In genomic region chr4:88219099-88219498, GRCh38 we compare ENCODE assay signal across 8 cellular contexts.
A peak's percentile ranks its signal among the peaks of the same experiment; 100 is the strongest.
DNase-seq lines count a peak whose midpoint lies in the region; ATAC-seq and TF ChIP-seq lines count a peak whose summit lies in the region.

No MANE protein-coding gene starts in this region.

- peak; percentile 74 for ATAC-seq in GM23338

- no peaks in the 10 kb centered on the region for H3K27me3 Mint-ChIP-seq in GM23338 (ENCODE audit: insufficient read depth, low read depth, poor library complexity)

- no peak overlapping the region for H3K4me3 Mint-ChIP-seq in GM23338

- no peaks in the 10 kb centered on the region for H3K79me2 ChIP-seq in GM23338 (replicated peaks; ENCODE audit: insufficient read depth)
- H3K79me2 ChIP-seq in SU-DHL-6 (ENCODE audit: insufficient read depth, low read length): no peaks in the 10 kb centered on the region
- H3K79me2 ChIP-seq in osteoblast (ENCODE audit: insufficient read depth, low read length): no peaks in the 10 kb centered on the region

- H3K9me2 ChIP-seq in GM23338 (ENCODE audit: insufficient read depth): no peaks in the 10 kb centered on the region
- H3K9me2 ChIP-seq in SU-DHL-6 (replicated peaks; ENCODE audit: insufficient read depth, low read length): no peaks in the 10 kb centered on the region

- H3F3A ChIP-seq in GM23338 (replicated peaks; ENCODE audit: low read depth): no peaks in the 10 kb centered on the region
- no peaks in the 10 kb centered on the region for H3F3A ChIP-seq in SU-DHL-6 (ENCODE audit: insufficient read depth)

- H3K4me2 ChIP-seq in GM23338 (no peak overlapping the region), SU-DHL-6 (ENCODE audit: low read depth, low read length, poor library complexity, severe bottlenecking) (no peak overlapping the region), osteoblast (ENCODE audit: insufficient read depth, low read length) (peak overlapping the region; percentile 32)

- H3K27ac Mint-ChIP-seq in GM23338: no peak overlapping the region

- H4K20me1 ChIP-seq in GM23338 (replicated peaks; ENCODE audit: insufficient read depth) (no peaks in the 10 kb centered on the region), SU-DHL-6 (ENCODE audit: low read depth, low read length) (no peaks in the 10 kb centered on the region), osteoblast (ENCODE audit: insufficient read depth, low read length) (no peaks in the 10 kb centered on the region)

- H3K4me3 ChIP-seq in GM23338: no peak overlapping the region
- no peak overlapping the region for H3K4me3 ChIP-seq in SU-DHL-6 (ENCODE audit: insufficient read depth, low read length, poor library complexity, severe bottlenecking)
- H3K4me3 ChIP-seq in fibroblast of the aortic adventitia (ENCODE audit: low read depth, low read length): no peak overlapping the region
- no peak overlapping the region for H3K4me3 ChIP-seq in osteoblast (ENCODE audit: insufficient read depth, low read length)

- TF ChIP-seq CTCF in GM23338 (conservative IDR thresholded peaks at IDR 0.05; ENCODE audit: low read depth in 2 of 2): peak; percentile 71 to 87
- peak; percentile 18 for TF ChIP-seq CTCF in SU-DHL-6 (IDR thresholded peaks at IDR 0.05; ENCODE audit: insufficient read depth, low read length, poor library complexity, severe bottlenecking)
- peak; percentile 60 for TF ChIP-seq CTCF in fibroblast of the aortic adventitia (IDR thresholded peaks at IDR 0.05; ENCODE audit: insufficient read depth, low read length)
- peak; percentile 59 for TF ChIP-seq CTCF in osteoblast (IDR thresholded peaks at IDR 0.05; ENCODE audit: extremely low read depth, low read depth, low read length)

- peaks cover 3% of the 10 kb centered on the region; the same call in 2 of the 3 replicates for H3K9me3 Mint-ChIP-seq in GM23338

- no peaks in the 10 kb centered on the region for H3K36me3 ChIP-seq in GM23338 (ENCODE audit: insufficient read depth)
- H3K36me3 ChIP-seq in SU-DHL-6 (ENCODE audit: low read length): no peaks in the 10 kb centered on the region
- no peaks in the 10 kb centered on the region for H3K36me3 ChIP-seq in osteoblast (ENCODE audit: insufficient read depth, low read length)

- H2AFZ ChIP-seq in GM23338 (no peak overlapping the region), SU-DHL-6 (ENCODE audit: low read depth, low read length, severe bottlenecking) (no peak overlapping the region), osteoblast (ENCODE audit: low read length) (peak overlapping the region; percentile 25)

- no peaks in the 10 kb centered on the region; the same call in 1 of the 3 replicates for H3K4me1 Mint-ChIP-seq in GM23338

- H3K27ac ChIP-seq in GM23338 (ENCODE audit: low read depth) (no peak overlapping the region), SU-DHL-6 (ENCODE audit: low read depth, low read length) (no peak overlapping the region), osteoblast (ENCODE audit: low read depth, low read length) (no peak overlapping the region)

- no peaks in the 10 kb centered on the region for H3K27me3 ChIP-seq in GM23338 (ENCODE audit: insufficient read depth)
- H3K27me3 ChIP-seq in SU-DHL-6 (ENCODE audit: low read length): no peaks in the 10 kb centered on the region
- no peaks in the 10 kb centered on the region for H3K27me3 ChIP-seq in osteoblast (ENCODE audit: insufficient read depth, low read length)

- H3K9me3 ChIP-seq in SU-DHL-6 (ENCODE audit: insufficient read depth, low read length) (no peaks in the 10 kb centered on the region), osteoblast (ENCODE audit: low read depth, low read length) (no peaks in the 10 kb centered on the region)

- H3K4me1 ChIP-seq in GM23338 (ENCODE audit: insufficient read depth) (no peaks in the 10 kb centered on the region), osteoblast (ENCODE audit: insufficient read depth, low read length) (peaks cover 2% of the 10 kb centered on the region)

- DNase-seq in EL (peak; percentile 52), GM23338 (ENCODE audit: low spot score) (peak; percentile 76), NCI-H1105 (lab: John Stamatoyannopoulos, UW) (peak; percentile 6), fibroblast of the aortic adventitia (ENCODE audit: low read depth) (peak; percentile 79), osteoblast (ENCODE audit: insufficient read length, low spot score, missing footprints) (peak; percentile 80), NCI-H1930 (lab: John Stamatoyannopoulos, UW) (no peak)
- no peak for DNase-seq in activated naive CD4-positive, alpha-beta T cell (lab: John Stamatoyannopoulos, UW)

- no peak overlapping the region for H3K9ac ChIP-seq in SU-DHL-6 (ENCODE audit: low read length)

- H3K36me3 Mint-ChIP-seq in GM23338 (ENCODE audit: low read depth): 0 out of 3 replicates have a peak, but pooled peaks cover 5% of the 10 kb centered on the region

TF ChIP-seq in GM23338, 12 proteins besides CTCF, POLR2A, EP300 and RAD21:
- TF ChIP-seq ZNF331 (CRISPR knock-in tag; IDR thresholded peaks at IDR 0.05; ENCODE audit: low read depth) (no peak), STAT1 (IDR thresholded peaks at IDR 0.05; ENCODE audit: unreplicated experiment) (no peak), ZNF114 (CRISPR knock-in tag; IDR thresholded peaks at IDR 0.05) (no peak), JUNB (IDR thresholded peaks at IDR 0.05; ENCODE audit: unreplicated experiment) (no peak), ETS1 (IDR thresholded peaks at IDR 0.05) (no peak), CREB1 (CRISPR knock-in tag; IDR thresholded peaks at IDR 0.05; ENCODE audit: low read depth) (no peak), ZNF462 (CRISPR knock-in tag; IDR thresholded peaks at IDR 0.05) (no peak), NANOG (IDR thresholded peaks at IDR 0.05; ENCODE audit: borderline replicate concordance) (no peak), EZH2 (IDR thresholded peaks at IDR 0.05; ENCODE audit: low read depth, unreplicated experiment) (no peak), POLR2AphosphoS5 (IDR thresholded peaks at IDR 0.05; ENCODE audit: low read depth) (no peak)

Comparison
In these comparisons a context has a peak if more than half of its experiments do, and no peak if none do; other contexts are left out.
1. DNase-seq: peak in EL (single experiment), GM23338 (single experiment), NCI-H1105 (single experiment), fibroblast of the aortic adventitia (single experiment) and osteoblast (single experiment); none in NCI-H1930 (0 of 2) and activated naive CD4-positive, alpha-beta T cell (0 of 4).
2. CTCF ChIP-seq: peak in every context shown above with its lines; median percentile 79 in GM23338; 60 in fibroblast of the aortic adventitia; 59 in osteoblast; 18 in SU-DHL-6.